Comparison of ENCODE assay signal across 14 cellular contexts in genomic region chr7:73122778-73123447, GRCh38. TPM values are rescaled to one million over a fixed set of nuclear protein-coding genes. Genes with fewer than 3 reads are reported as not detected.
DNase-seq lines count a peak whose midpoint lies in the region; ATAC-seq, FAIRE-seq and TF ChIP-seq lines count a peak whose summit lies in the region.
"Not testable (repeated sequence)": the region's sequence is repeated elsewhere in the genome, so short reads cannot be mapped to it uniquely, and the experiment has no call there.
"Had no signal": no experiment of that assay in that cellular context is flagged by ENCODE, and none has a peak within 500 bp of the region (broad histone marks: within the 10 kb centered on the region; RNA-seq: fewer than 3 reads in every experiment).

No MANE protein-coding gene starts in this region.

- not testable (repeated sequence) for H3K27me3 ChIP-seq in HCT116 (ENCODE audit: insufficient read depth, low read length); RWPE2 (ENCODE audit: insufficient read depth, poor library complexity, severe bottlenecking); GM12878 (replicated peaks in 1 of 2; ENCODE audit: control insufficient read depth in 2 of 2, insufficient read depth in 2 of 2, low read length in 1 of 2); right cardiac atrium (ENCODE audit: control insufficient read depth, insufficient read depth); gastrocnemius medialis

- not testable (repeated sequence) for TF ChIP-seq POLR2A in HCT116 (IDR thresholded peaks at IDR 0.05; ENCODE audit: borderline replicate concordance, extremely low read depth, insufficient read depth, insufficient read length); GM12878 (IDR thresholded peaks at IDR 0.05; ENCODE audit: low read depth, low read length); gastrocnemius medialis (IDR thresholded peaks at IDR 0.05)

- not testable (repeated sequence) for DNase-seq in HCT116 (ENCODE audit: low read depth, low spot score); GM12878 (ENCODE audit: low read depth, low spot score); gastrocnemius medialis
- DNase-seq in RWPE2 (ENCODE audit: low spot score) (peak; percentile 14), right cardiac atrium (peak in 1 of 3 donors; percentile 4), mesenteric fat pad (ENCODE audit: low spot score) (peak; percentile 67)

- H3K4me1 ChIP-seq in HCT116 (ENCODE audit: control insufficient read depth in 1 of 2, insufficient read depth in 2 of 2, low read length in 2 of 2); RWPE2 (ENCODE audit: insufficient read depth, poor library complexity, severe bottlenecking); GM12878 (ENCODE audit: control insufficient read depth, insufficient read depth, low read length); right cardiac atrium (ENCODE audit: control insufficient read depth, insufficient read depth, low read length); gastrocnemius medialis: not testable (repeated sequence)

- not testable (repeated sequence) for TF ChIP-seq RAD21 in HCT116 (IDR thresholded peaks at IDR 0.05; ENCODE audit: low read depth); GM12878 (IDR thresholded peaks at IDR 0.05; ENCODE audit: insufficient read depth, low read depth, low read length)

- not testable (repeated sequence) for H3K79me2 ChIP-seq in HCT116 (ENCODE audit: insufficient read depth, low read length); GM12878 (ENCODE audit: control insufficient read depth, insufficient read depth, low read length)

- H3K27ac ChIP-seq in HCT116 (ENCODE audit: low read depth, low read length); RWPE2 (ENCODE audit: poor library complexity, severe bottlenecking); GM12878 (ENCODE audit: control insufficient read depth, insufficient read depth); right cardiac atrium (ENCODE audit: low read length); gastrocnemius medialis: not testable (repeated sequence)

- in situ Hi-C loops in GM12878 (cut with MboI); gastrocnemius medialis (cut with MboI; ENCODE audit: low sequenced_read_pairs in 4 of 4): not testable (repeated sequence)

- not testable (repeated sequence) for H3K9ac ChIP-seq in HCT116 (ENCODE audit: low read length); GM12878 (ENCODE audit: control insufficient read depth, insufficient read depth, low read length)

- H2AFZ ChIP-seq in HCT116 (ENCODE audit: low read depth, low read length, poor library complexity, severe bottlenecking); GM12878 (ENCODE audit: control insufficient read depth, low read depth, low read length): not testable (repeated sequence)

- CTCF ChIA-PET in HCT116 (lab: Charles Lee); GM12878 (lab: Yijun Ruan, JAX): not testable (repeated sequence)

- H3K4me3 ChIP-seq in HCT116 (replicated peaks in 1 of 2; ENCODE audit: low read depth in 1 of 2, low read length in 2 of 2); RWPE2 (ENCODE audit: severe bottlenecking); GM12878; right cardiac atrium (ENCODE audit: low read length); gastrocnemius medialis: not testable (repeated sequence)

- SMC1A ChIA-PET in GM12878 (lab: Charles Lee; ENCODE audit: uncharacterized antibody, unreplicated experiment) = not testable (repeated sequence)

- WGBS in GM12878 (ENCODE audit: insufficient coverage, insufficient replicate concordance, low lambda C conversion rate, missing lambda C conversion rate) = 28% methylated on average over 3 of the region's 4 CpGs
- 76% methylated on average over 3 of the region's 4 CpGs for WGBS in right cardiac atrium

- ATAC-seq in GM18511 (IDR thresholded peaks at IDR 0.05; ENCODE audit: unreplicated experiment) (peak; percentile 45), HCT116 (peak; percentile 14), RWPE2 (ENCODE audit: low read depth) (peak; percentile 28; the same call in 1 of the 3 replicates), GM12878 (peak; percentile 63), right cardiac atrium (peak; percentile 22 to 36), gastrocnemius medialis (peak; percentile 49 to 71)

- not testable (repeated sequence) for H4K20me1 ChIP-seq in HCT116 (ENCODE audit: insufficient read depth); GM12878 (ENCODE audit: control insufficient read depth, insufficient read depth)

- H3K4me2 ChIP-seq in HCT116 (ENCODE audit: low read length); GM12878 (ENCODE audit: control insufficient read depth, insufficient read depth): not testable (repeated sequence)

- RAD21 ChIA-PET in HCT116 (lab: Charles Lee; ENCODE audit: low non-redundant PET in 1 of 2, low total read pairs in 2 of 2, uncharacterized antibody in 2 of 2, unreplicated experiment in 2 of 2); GM12878 (lab: Charles Lee; ENCODE audit: unreplicated experiment): not testable (repeated sequence)

- not testable (repeated sequence) for TF ChIP-seq CTCF in HCT116 (IDR thresholded peaks at IDR 0.05 in 2 of 3, conservative IDR thresholded peaks at IDR 0.05 in 1 of 3; ENCODE audit: borderline replicate concordance in 1 of 3, insufficient read depth in 1 of 3, low read depth in 2 of 3, low read length in 2 of 3); RWPE2 (IDR thresholded peaks at IDR 0.05; ENCODE audit: poor library complexity, severe bottlenecking); GM12878 (IDR thresholded peaks at IDR 0.05 in 2 of 3, conservative IDR thresholded peaks at IDR 0.05 in 1 of 3; ENCODE audit: control insufficient read depth in 2 of 3, extremely low read depth in 1 of 3, insufficient read depth in 1 of 3, low read depth in 3 of 3, low read length in 3 of 3); gastrocnemius medialis (IDR thresholded peaks at IDR 0.05 in 4 of 5, conservative IDR thresholded peaks at IDR 0.05 in 1 of 5)

- not testable (repeated sequence) for BruUV-seq in HCT116 (replicated peaks; lab: Mats Ljungman, UMichigan); GM12878 (replicated peaks; lab: Mats Ljungman, UMichigan)

- POLR2A ChIA-PET in HCT116 (lab: Charles Lee); GM12878 (lab: Charles Lee): not testable (repeated sequence)

- not testable (repeated sequence) for FAIRE-seq in GM12878 (lab: Jason Lieb, UNC)

- not testable (repeated sequence) for H3K36me3 ChIP-seq in HCT116 (ENCODE audit: control insufficient read depth in 1 of 2, insufficient read depth in 2 of 2, low read length in 2 of 2); RWPE2 (ENCODE audit: low read depth); GM12878 (ENCODE audit: control insufficient read depth in 2 of 2, insufficient read depth in 2 of 2, low read length in 1 of 2); gastrocnemius medialis

- intact Hi-C loops in HCT116 (cut with micrococcal nuclease); GM12878 (cut with micrococcal nuclease; ENCODE audit: unreplicated experiment); right cardiac atrium (cut with DNase I); gastrocnemius medialis (cut with DNase I; ENCODE audit: low total_unique reads): not testable (repeated sequence)

- H3K9me2 ChIP-seq in HCT116 (ENCODE audit: insufficient read depth) = not testable (repeated sequence)

- not testable (repeated sequence) for H3K9me3 ChIP-seq in HCT116 (ENCODE audit: control insufficient read depth in 1 of 2, insufficient read depth in 1 of 2, low read depth in 1 of 2, low read length in 2 of 2); RWPE2 (ENCODE audit: severe bottlenecking); GM12878 (replicated peaks; ENCODE audit: control insufficient read depth, insufficient read depth, low read length); right cardiac atrium (ENCODE audit: control insufficient read depth, low read length); gastrocnemius medialis

- TF ChIP-seq EP300 in GM12878 (IDR thresholded peaks at IDR 0.05; ENCODE audit: borderline replicate concordance in 1 of 2, control insufficient read depth in 1 of 2, low read depth in 2 of 2, low read length in 2 of 2) = not testable (repeated sequence)

RNA-seq across cellular contexts. Expression of gene SPDYE9, which starts 37.1 kb away (rescaled TPM):
- total RNA-seq in HCT116 (2021; ENCODE audit: unreplicated experiment) = not detected
- polyA plus RNA-seq in HCT116 (2012) = 0.06 and 0.07 TPM in 2 replicates
- 0.27 TPM in 1 of 2 replicates, not detected in the other for total RNA-seq in GM12878 (2013; cell fraction: nucleolus; rRNA removed)
- not detected in 2 replicates for total RNA-seq in GM12878 (2014; rRNA removed)
- not detected in 2 replicates for total RNA-seq in GM12878 (2014; rRNA removed; fragmentation: Illumina TruSeq; extraction: Trizol)
- total RNA-seq in GM12878 (2021) = not detected in 2 replicates
- polyA plus RNA-seq in GM12878 (2011; ENCODE audit: low read depth) = 0.17 TPM
- polyA plus RNA-seq in GM12878 (2011; rRNA removed) = not detected in 2 replicates
- polyA plus RNA-seq in GM12878 (2011; cell fraction: cytosol; rRNA removed) = not detected in 2 replicates
- not detected in 2 replicates for polyA plus RNA-seq in GM12878 (2011; cell fraction: nucleus; rRNA removed)
- 0.18 and 0.27 TPM in 2 replicates for polyA plus RNA-seq in GM12878 (2012)
- not detected in 2 replicates for polyA plus RNA-seq in GM12878 (2014; fragmentation: Illumina TruSeq; extraction: Trizol)
- under 1 TPM; 0.09 to 0.61 TPM for polyA plus RNA-seq in GM12878 (2014; fragmentation: Nextera tagmentation; extraction: Ambion mirVana)
- 0.04 TPM in 1 of 2 replicates, not detected in the other for polyA plus RNA-seq in GM12878 (2014; rRNA removed)
- 1 to 10 TPM; 1.7 to 1.8 TPM for polyA plus RNA-seq in GM12878 (2016; fragmentation: Nextera tagmentation; extraction: Ambion mirVana)
- polyA minus RNA-seq in GM12878 (2011; rRNA and poly(A)+ RNA removed) = not detected in 2 replicates
- polyA minus RNA-seq in GM12878 (2011; cell fraction: cytosol; rRNA and poly(A)+ RNA removed) = not detected in 2 replicates
- not detected in 2 replicates for polyA minus RNA-seq in GM12878 (2011; cell fraction: nucleus; rRNA and poly(A)+ RNA removed)
- total RNA-seq in right cardiac atrium = not detected
- not detected for polyA plus RNA-seq in right cardiac atrium
- not detected for total RNA-seq in mesenteric fat pad
- total RNA-seq in gastrocnemius medialis = not detected
- total RNA-seq: A673; Caco-2; CD4-positive, alpha-beta memory T cell; H7; HFFc6; PC-3 had no signal
- polyA plus RNA-seq: BJ had no signal
